In genomic region chr20:20664795-20665194, GRCh38 we compare ENCODE assay signal across 8 cellular contexts. TPM values are rescaled to one million over a fixed set of nuclear protein-coding genes. Genes with fewer than 3 reads are reported as not detected.
A peak's percentile ranks its signal among the peaks of the same experiment; 100 is the strongest.
DNase-seq lines count a peak whose midpoint lies in the region; ATAC-seq and TF ChIP-seq lines count a peak whose summit lies in the region.

No MANE protein-coding gene starts in this region.

- no peak for TF ChIP-seq POLR2A in lower leg skin (IDR thresholded peaks at IDR 0.05)

- intact Hi-C loops in lower leg skin (cut with DNase I; ENCODE audit: low total_unique reads): loop anchor here (10.0 kb wide), 1 partner anchor 160 kb away; no protein-coding TSS in a partner anchor

- no peak for DNase-seq in AG09309 (ENCODE audit: low read depth)
- peak; percentile 37 to 55 for DNase-seq in NOMO-1 (lab: John Stamatoyannopoulos, UW; ENCODE audit: unreplicated experiment in 2 of 2)
- peak; percentile 52 for DNase-seq in choroid plexus epithelial cell (ENCODE audit: low read depth)
- peak; percentile 66 for DNase-seq in medulla oblongata (ENCODE audit: extremely low spot score)
- DNase-seq in lower leg skin (ENCODE audit: low spot score in 2 of 2): no peak
- DNase-seq in dedifferentiated amniotic fluid mesenchymal stem cell (ENCODE audit: extremely low spot score): no peak

- TF ChIP-seq CTCF in AG09309 (IDR thresholded peaks at IDR 0.05; ENCODE audit: control insufficient read depth, insufficient read depth, low read depth, low read length, missing control alignments) (peak; percentile 23), choroid plexus epithelial cell (conservative IDR thresholded peaks at IDR 0.05; ENCODE audit: low read depth, low read length) (peak; percentile 45), lower leg skin (IDR thresholded peaks at IDR 0.05) (no peak)

- H3K4me3 ChIP-seq in AG09309 (ENCODE audit: control insufficient read depth, low read depth, low read length) (no peak overlapping the region), choroid plexus epithelial cell (ENCODE audit: low read depth, low read length) (no peak overlapping the region), lower leg skin (ENCODE audit: low read depth, poor library complexity, severe bottlenecking) (no peak overlapping the region)

- peak; percentile 44 for ATAC-seq in GM18502 (IDR thresholded peaks at IDR 0.05; ENCODE audit: poor library complexity, unreplicated experiment)
- ATAC-seq in HG03460 (IDR thresholded peaks at IDR 0.05; ENCODE audit: unreplicated experiment): peak; percentile 46

RNA-seq across cellular contexts. Expression of gene RALGAPA2, which starts 47.6 kb away (rescaled TPM):
- total RNA-seq in lower leg skin: 10 to 100 TPM; 56.1 to 78.8 (median 60.8) TPM

Comparison
In these comparisons a context has a peak if more than half of its experiments do, and no peak if none do; other contexts are left out.
1. DNase-seq: peak in NOMO-1 (2 of 2), choroid plexus epithelial cell (single experiment) and medulla oblongata (single experiment); none in AG09309 (single experiment), lower leg skin (0 of 2) and dedifferentiated amniotic fluid mesenchymal stem cell (single experiment).
2. CTCF ChIP-seq: peak in AG09309 (single experiment) and choroid plexus epithelial cell (single experiment); none in lower leg skin (0 of 3).